Comparison of ENCODE assay signal across 1 cellular context in the genomic region with DNA sequence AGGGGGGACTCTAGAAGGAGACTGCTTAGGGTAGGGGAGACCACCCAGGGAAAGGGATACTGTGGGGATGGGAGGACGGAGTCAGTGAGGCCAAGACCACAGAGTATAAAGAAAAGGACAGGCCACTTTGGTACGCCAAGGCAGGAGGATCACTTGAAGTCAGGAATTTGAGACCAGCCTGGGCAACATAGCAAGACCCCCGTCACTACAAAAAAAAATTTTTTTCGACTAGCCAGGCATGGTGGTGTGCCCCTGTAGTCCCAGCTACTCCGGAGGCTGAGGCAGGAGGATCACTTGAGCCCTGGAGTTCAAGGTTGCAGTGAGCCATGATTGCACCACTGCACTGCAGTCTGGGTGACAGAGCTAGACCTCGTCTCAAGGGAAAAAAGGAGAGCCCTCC.
TF ChIP-seq lines count a peak whose summit lies in the region.

No MANE protein-coding gene starts in this region.

TF ChIP-seq in HepG2, 621 proteins besides CTCF, POLR2A, EP300 and RAD21:
- TF ChIP-seq ZNF121 (CRISPR knock-in tag; IDR thresholded peaks at IDR 0.05) (peak; percentile 88), PBX3 (CRISPR knock-in tag; IDR thresholded peaks at IDR 0.05; ENCODE audit: borderline replicate concordance) (no peak), ZNF331 (CRISPR knock-in tag; IDR thresholded peaks at IDR 0.05) (no peak)
- TF ChIP-seq, protein P1, sequence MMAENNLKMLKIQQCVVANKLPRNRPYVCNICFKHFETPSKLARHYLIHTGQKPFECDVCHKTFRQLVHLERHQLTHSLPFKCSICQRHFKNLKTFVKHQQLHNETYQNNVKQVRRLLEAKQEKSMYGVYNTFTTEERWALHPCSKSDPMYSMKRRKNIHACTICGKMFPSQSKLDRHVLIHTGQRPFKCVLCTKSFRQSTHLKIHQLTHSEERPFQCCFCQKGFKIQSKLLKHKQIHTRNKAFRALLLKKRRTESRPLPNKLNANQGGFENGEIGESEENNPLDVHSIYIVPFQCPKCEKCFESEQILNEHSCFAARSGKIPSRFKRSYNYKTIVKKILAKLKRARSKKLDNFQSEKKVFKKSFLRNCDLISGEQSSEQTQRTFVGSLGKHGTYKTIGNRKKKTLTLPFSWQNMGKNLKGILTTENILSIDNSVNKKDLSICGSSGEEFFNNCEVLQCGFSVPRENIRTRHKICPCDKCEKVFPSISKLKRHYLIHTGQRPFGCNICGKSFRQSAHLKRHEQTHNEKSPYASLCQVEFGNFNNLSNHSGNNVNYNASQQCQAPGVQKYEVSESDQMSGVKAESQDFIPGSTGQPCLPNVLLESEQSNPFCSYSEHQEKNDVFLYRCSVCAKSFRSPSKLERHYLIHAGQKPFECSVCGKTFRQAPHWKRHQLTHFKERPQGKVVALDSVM (CRISPR knock-in tag; IDR thresholded peaks at IDR 0.05) = peak; percentile 89
